Comparison of ENCODE assay signal across 1 cellular context in genomic region chr1:229582715-229583114, GRCh38.
TF ChIP-seq lines count a peak whose summit lies in the region.

No MANE protein-coding gene starts in this region.

TF ChIP-seq in HepG2, 621 proteins besides CTCF, POLR2A, EP300 and RAD21:
- TF ChIP-seq ZSCAN31 (CRISPR knock-in tag; IDR thresholded peaks at IDR 0.05; ENCODE audit: low read depth) (no peak), SMAD9 (CRISPR knock-in tag; IDR thresholded peaks at IDR 0.05) (no peak), KDM5A (IDR thresholded peaks at IDR 0.05; ENCODE audit: borderline replicate concordance, low read length) (no peak), ZNF652 (CRISPR knock-in tag; IDR thresholded peaks at IDR 0.05; ENCODE audit: borderline replicate concordance, low read depth) (no peak), PCBP2 (optimal IDR thresholded peaks at IDR 0.05; ENCODE audit: low read depth, low read length, poor library complexity, severe bottlenecking) (no peak), HIVEP1 (CRISPR knock-in tag; IDR thresholded peaks at IDR 0.05) (no peak), ZBTB25 (CRISPR knock-in tag; IDR thresholded peaks at IDR 0.05) (no peak)
- TF ChIP-seq, protein P1, sequence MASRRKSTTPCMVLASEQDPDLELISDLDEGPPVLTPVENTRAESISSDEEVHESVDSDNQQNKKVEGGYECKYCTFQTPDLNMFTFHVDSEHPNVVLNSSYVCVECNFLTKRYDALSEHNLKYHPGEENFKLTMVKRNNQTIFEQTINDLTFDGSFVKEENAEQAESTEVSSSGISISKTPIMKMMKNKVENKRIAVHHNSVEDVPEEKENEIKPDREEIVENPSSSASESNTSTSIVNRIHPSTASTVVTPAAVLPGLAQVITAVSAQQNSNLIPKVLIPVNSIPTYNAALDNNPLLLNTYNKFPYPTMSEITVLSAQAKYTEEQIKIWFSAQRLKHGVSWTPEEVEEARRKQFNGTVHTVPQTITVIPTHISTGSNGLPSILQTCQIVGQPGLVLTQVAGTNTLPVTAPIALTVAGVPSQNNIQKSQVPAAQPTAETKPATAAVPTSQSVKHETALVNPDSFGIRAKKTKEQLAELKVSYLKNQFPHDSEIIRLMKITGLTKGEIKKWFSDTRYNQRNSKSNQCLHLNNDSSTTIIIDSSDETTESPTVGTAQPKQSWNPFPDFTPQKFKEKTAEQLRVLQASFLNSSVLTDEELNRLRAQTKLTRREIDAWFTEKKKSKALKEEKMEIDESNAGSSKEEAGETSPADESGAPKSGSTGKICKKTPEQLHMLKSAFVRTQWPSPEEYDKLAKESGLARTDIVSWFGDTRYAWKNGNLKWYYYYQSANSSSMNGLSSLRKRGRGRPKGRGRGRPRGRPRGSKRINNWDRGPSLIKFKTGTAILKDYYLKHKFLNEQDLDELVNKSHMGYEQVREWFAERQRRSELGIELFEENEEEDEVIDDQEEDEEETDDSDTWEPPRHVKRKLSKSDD (CRISPR knock-in tag; IDR thresholded peaks at IDR 0.05; ENCODE audit: low read depth) = no peak
- TF ChIP-seq, protein P2, sequence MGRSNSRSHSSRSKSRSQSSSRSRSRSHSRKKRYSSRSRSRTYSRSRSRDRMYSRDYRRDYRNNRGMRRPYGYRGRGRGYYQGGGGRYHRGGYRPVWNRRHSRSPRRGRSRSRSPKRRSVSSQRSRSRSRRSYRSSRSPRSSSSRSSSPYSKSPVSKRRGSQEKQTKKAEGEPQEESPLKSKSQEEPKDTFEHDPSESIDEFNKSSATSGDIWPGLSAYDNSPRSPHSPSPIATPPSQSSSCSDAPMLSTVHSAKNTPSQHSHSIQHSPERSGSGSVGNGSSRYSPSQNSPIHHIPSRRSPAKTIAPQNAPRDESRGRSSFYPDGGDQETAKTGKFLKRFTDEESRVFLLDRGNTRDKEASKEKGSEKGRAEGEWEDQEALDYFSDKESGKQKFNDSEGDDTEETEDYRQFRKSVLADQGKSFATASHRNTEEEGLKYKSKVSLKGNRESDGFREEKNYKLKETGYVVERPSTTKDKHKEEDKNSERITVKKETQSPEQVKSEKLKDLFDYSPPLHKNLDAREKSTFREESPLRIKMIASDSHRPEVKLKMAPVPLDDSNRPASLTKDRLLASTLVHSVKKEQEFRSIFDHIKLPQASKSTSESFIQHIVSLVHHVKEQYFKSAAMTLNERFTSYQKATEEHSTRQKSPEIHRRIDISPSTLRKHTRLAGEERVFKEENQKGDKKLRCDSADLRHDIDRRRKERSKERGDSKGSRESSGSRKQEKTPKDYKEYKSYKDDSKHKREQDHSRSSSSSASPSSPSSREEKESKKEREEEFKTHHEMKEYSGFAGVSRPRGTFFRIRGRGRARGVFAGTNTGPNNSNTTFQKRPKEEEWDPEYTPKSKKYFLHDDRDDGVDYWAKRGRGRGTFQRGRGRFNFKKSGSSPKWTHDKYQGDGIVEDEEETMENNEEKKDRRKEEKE (IDR thresholded peaks at IDR 0.05) = no peak
- TF ChIP-seq, protein P3, sequence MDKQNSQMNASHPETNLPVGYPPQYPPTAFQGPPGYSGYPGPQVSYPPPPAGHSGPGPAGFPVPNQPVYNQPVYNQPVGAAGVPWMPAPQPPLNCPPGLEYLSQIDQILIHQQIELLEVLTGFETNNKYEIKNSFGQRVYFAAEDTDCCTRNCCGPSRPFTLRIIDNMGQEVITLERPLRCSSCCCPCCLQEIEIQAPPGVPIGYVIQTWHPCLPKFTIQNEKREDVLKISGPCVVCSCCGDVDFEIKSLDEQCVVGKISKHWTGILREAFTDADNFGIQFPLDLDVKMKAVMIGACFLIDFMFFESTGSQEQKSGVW (CRISPR knock-in tag; IDR thresholded peaks at IDR 0.05; ENCODE audit: borderline replicate concordance) = no peak
- TF ChIP-seq, protein P4, sequence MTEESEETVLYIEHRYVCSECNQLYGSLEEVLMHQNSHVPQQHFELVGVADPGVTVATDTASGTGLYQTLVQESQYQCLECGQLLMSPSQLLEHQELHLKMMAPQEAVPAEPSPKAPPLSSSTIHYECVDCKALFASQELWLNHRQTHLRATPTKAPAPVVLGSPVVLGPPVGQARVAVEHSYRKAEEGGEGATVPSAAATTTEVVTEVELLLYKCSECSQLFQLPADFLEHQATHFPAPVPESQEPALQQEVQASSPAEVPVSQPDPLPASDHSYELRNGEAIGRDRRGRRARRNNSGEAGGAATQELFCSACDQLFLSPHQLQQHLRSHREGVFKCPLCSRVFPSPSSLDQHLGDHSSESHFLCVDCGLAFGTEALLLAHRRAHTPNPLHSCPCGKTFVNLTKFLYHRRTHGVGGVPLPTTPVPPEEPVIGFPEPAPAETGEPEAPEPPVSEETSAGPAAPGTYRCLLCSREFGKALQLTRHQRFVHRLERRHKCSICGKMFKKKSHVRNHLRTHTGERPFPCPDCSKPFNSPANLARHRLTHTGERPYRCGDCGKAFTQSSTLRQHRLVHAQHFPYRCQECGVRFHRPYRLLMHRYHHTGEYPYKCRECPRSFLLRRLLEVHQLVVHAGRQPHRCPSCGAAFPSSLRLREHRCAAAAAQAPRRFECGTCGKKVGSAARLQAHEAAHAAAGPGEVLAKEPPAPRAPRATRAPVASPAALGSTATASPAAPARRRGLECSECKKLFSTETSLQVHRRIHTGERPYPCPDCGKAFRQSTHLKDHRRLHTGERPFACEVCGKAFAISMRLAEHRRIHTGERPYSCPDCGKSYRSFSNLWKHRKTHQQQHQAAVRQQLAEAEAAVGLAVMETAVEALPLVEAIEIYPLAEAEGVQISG (CRISPR knock-in tag; IDR thresholded peaks at IDR 0.05) = no peak
